1 cellular context compared by ENCODE assay signal in the genomic region with DNA sequence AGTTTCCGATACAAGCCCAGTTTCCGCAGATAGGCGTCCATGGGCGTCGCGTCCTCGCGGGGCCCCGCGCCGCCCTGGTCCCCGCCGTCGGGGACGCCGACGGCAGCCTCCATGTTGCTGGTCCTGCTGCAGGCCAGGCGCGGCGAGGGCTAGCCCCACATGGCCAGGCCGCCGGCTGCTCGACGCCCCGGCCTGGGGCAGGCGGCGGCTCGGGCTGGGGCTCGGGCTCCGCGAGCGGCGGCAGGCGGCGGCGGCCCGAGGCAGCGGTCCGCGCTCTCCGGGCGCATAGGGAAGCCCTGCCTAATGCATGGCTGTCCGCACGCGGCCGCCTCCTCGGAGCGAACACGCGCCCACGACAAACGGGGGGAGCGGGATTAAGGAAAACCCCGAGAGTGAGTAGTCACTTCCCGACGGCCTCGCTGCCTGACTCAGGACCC.
A peak's percentile ranks its signal among the peaks of the same experiment; 100 is the strongest.
TF ChIP-seq lines count a peak whose summit lies in the region.

No MANE protein-coding gene starts in this region.

TF ChIP-seq in neural cell, 6 proteins besides CTCF, POLR2A, EP300 and RAD21:
- TF ChIP-seq MXI1 (conservative IDR thresholded peaks at IDR 0.05; ENCODE audit: poor library complexity, severe bottlenecking) = peak; percentile 11
